ENCODE assay signal across 21 cellular contexts in genomic region chr13:110438211-110438610, GRCh38.
A peak's percentile ranks its signal among the peaks of the same experiment; 100 is the strongest.
DNase-seq lines count a peak whose midpoint lies in the region; ATAC-seq and TF ChIP-seq lines count a peak whose summit lies in the region.
"Had no signal": no experiment of that assay in that cellular context is flagged by ENCODE, and none has a peak within 500 bp of the region (broad histone marks: within the 10 kb centered on the region; RNA-seq: fewer than 3 reads in every experiment).

No MANE protein-coding gene starts in this region.

- H3K27ac ChIP-seq in left ventricle myocardium inferior (replicated peaks): no peak overlapping the region
- peak overlapping the region in 3 of 4 donors; percentile 40 to 98 (median 41) for H3K27ac ChIP-seq in sigmoid colon
- H3K27ac ChIP-seq: C4-2B, HL-60, Peyer's patch, SJSA1 had no signal

- no peaks in the 10 kb centered on the region for H3K9me3 Mint-ChIP-seq in glutamatergic neuron (ENCODE audit: unreplicated experiment)
- no peaks in the 10 kb centered on the region for H3K9me3 Mint-ChIP-seq in naive thymus-derived CD8-positive, alpha-beta T cell
- H3K9me3 Mint-ChIP-seq: CD8-positive, alpha-beta memory T cell had no signal

- ATAC-seq in Right ventricle myocardium superior (ENCODE audit: poor library complexity) (peak; percentile 45), left ventricle myocardium superior (peak; percentile 14)
- no peak for ATAC-seq in naive thymus-derived CD8-positive, alpha-beta T cell

- DNase-seq in Right ventricle myocardium superior: peak; percentile 49
- DNase-seq in left ventricle myocardium inferior: no peak
- DNase-seq in left ventricle myocardium superior: no peak
- DNase-seq in sigmoid colon: no peak
- DNase-seq in inferior parietal cortex (ENCODE audit: extremely low spot score): no peak
- no peak for DNase-seq in NCI-H526 (lab: John Stamatoyannopoulos, UW)
- no peak for DNase-seq in glutamatergic neuron
- DNase-seq in naive thymus-derived CD8-positive, alpha-beta T cell: no peak
- DNase-seq: CD8-positive, alpha-beta memory T cell; GOT3; HCEC 1CT; KG1; NCI-H1092; NCI-H1436; NCI-H187 treated with DMSO at 0.1 percent for 48 hours; NCI-H2107; NCI-H748 treated with DMSO at 0.1 percent for 48 hours; Peyer's patch had no signal

- no peak overlapping the region for H3K27ac Mint-ChIP-seq in glutamatergic neuron (ENCODE audit: unreplicated experiment)
- no peak overlapping the region for H3K27ac Mint-ChIP-seq in naive thymus-derived CD8-positive, alpha-beta T cell
- H3K27ac Mint-ChIP-seq: CD8-positive, alpha-beta memory T cell had no signal

- H3K4me3 Mint-ChIP-seq in glutamatergic neuron (ENCODE audit: unreplicated experiment): no peak overlapping the region
- no peak overlapping the region for H3K4me3 Mint-ChIP-seq in naive thymus-derived CD8-positive, alpha-beta T cell
- H3K4me3 Mint-ChIP-seq: CD8-positive, alpha-beta memory T cell had no signal

- peaks cover 6% of the 10 kb centered on the region for H3K4me1 Mint-ChIP-seq in glutamatergic neuron (ENCODE audit: low read depth, unreplicated experiment)
- H3K4me1 Mint-ChIP-seq in naive thymus-derived CD8-positive, alpha-beta T cell: no peaks in the 10 kb centered on the region
- H3K4me1 Mint-ChIP-seq: CD8-positive, alpha-beta memory T cell had no signal

- H3K9me3 ChIP-seq in left ventricle myocardium inferior (replicated peaks) (no peaks in the 10 kb centered on the region), sigmoid colon (no peaks in the 10 kb centered on the region)
- H3K9me3 ChIP-seq: Peyer's patch, SJSA1 had no signal

- TF ChIP-seq CTCF in left ventricle myocardium inferior (IDR thresholded peaks at IDR 0.05; ENCODE audit: borderline replicate concordance): no peak
- TF ChIP-seq CTCF in sigmoid colon (IDR thresholded peaks at IDR 0.05): no peak
- no peak for TF ChIP-seq CTCF in glutamatergic neuron (IDR thresholded peaks at IDR 0.05; ENCODE audit: partially characterized antibody, unreplicated experiment)

- intact Hi-C loops in Right ventricle myocardium superior (cut with DNase I) (no loop called here), left ventricle myocardium inferior (cut with micrococcal nuclease) (no loop called here), left ventricle myocardium superior (cut with micrococcal nuclease) (loop anchor here (10.0 kb wide), 1 partner anchor 213 kb away; no protein-coding TSS in a partner anchor), sigmoid colon (cut with DNase I) (no loop called here)

- H3K27me3 ChIP-seq in left ventricle myocardium inferior (ENCODE audit: low read depth) (no peaks in the 10 kb centered on the region), sigmoid colon (no peaks in the 10 kb centered on the region)
- H3K27me3 ChIP-seq: Peyer's patch, SJSA1 had no signal

- peaks cover 5% of the 10 kb centered on the region for H3K36me3 Mint-ChIP-seq in glutamatergic neuron (ENCODE audit: unreplicated experiment)
- peaks cover 0 to 2% (median 0%) of the 10 kb centered on the region in 3 donors for H3K36me3 Mint-ChIP-seq in naive thymus-derived CD8-positive, alpha-beta T cell
- H3K36me3 Mint-ChIP-seq: CD8-positive, alpha-beta memory T cell had no signal

- TF ChIP-seq EP300 in sigmoid colon (IDR thresholded peaks at IDR 0.05): no peak

- no peak for TF ChIP-seq POLR2A in sigmoid colon (IDR thresholded peaks at IDR 0.05)

- H3K27me3 Mint-ChIP-seq in glutamatergic neuron (ENCODE audit: unreplicated experiment): peaks cover 2% of the 10 kb centered on the region
- peaks cover 6 to 49% (median 21%) of the 10 kb centered on the region in 5 donors for H3K27me3 Mint-ChIP-seq in naive thymus-derived CD8-positive, alpha-beta T cell

- peaks cover 30% of the 10 kb centered on the region for H3K4me1 ChIP-seq in left ventricle myocardium inferior
- peaks cover 0 to 31% (median 24%) of the 10 kb centered on the region in 4 donors for H3K4me1 ChIP-seq in sigmoid colon
- H3K4me1 ChIP-seq: Peyer's patch had no signal

- no peak overlapping the region for H3K4me3 ChIP-seq in left ventricle myocardium inferior
- H3K4me3 ChIP-seq in sigmoid colon: no peak overlapping the region
- H3K4me3 ChIP-seq: Peyer's patch, SJSA1 had no signal

- POLR2A ChIA-PET in naive thymus-derived CD8-positive, alpha-beta T cell (lab: Charles Lee): no interaction called here

- H3K36me3 ChIP-seq in left ventricle myocardium inferior (peaks cover 94% of the 10 kb centered on the region), sigmoid colon (peaks cover 43 to 85% (median 57%) of the 10 kb centered on the region in 4 donors)

- WGBS in sigmoid colon, 2 donors: 88 to 90% methylated on average over 19 of the region's 19 CpGs

Comparison
In these comparisons a context has a peak if more than half of its experiments do, and no peak if none do; other contexts are left out.
1. ATAC-seq: peak in Right ventricle myocardium superior (single experiment) and left ventricle myocardium superior (single experiment); none in naive thymus-derived CD8-positive, alpha-beta T cell (0 of 2).